Comparison of ENCODE assay signal across 13 cellular contexts in the genomic region with DNA sequence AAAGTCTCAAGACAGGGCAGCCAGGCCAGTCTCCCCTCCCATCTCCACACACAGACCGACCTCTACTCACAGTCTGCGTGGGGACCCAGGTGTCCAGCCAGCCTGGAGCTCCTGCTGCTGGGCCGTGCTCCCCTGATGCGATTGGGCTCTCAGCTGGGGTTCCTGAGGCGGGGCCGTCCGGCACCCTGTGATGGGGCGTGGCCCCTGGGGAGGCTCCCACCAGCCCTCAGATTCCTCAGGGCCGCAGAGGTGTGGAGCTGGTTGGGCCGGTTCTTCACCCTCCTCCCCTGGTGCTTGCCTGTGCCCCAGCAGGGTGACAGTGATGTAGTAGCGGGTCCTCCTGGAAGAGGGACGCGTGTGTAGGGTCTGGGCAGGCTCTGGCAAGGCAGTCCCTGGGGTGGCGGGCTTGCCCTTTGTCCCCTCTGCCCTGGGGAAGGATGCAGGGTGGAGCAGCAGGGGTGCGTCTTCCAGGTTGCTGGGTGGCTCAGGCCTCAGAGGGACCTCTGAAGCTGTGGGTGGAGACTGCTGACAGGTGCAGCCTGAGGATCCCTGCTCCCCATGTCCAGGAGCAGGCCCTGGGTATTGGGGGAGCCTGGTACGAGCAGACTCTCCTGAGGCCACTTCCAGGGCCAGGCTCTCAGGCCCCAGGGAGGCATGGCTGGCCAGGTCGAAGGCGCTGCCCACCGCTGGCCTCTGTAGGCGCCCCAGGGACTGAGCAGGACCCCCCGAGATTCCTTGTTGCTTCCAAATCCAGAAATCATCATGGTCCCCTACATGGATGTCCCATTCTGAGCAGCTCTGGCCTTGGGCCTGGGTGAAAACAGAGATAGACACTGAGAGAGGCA. TPM values are rescaled to one million over a fixed set of nuclear protein-coding genes. Genes with fewer than 3 reads are reported as not detected.
A peak's percentile ranks its signal among the peaks of the same experiment; 100 is the strongest.
DNase-seq lines count a peak whose midpoint lies in the region; ATAC-seq and TF ChIP-seq lines count a peak whose summit lies in the region.
"Had no signal": no experiment of that assay in that cellular context is flagged by ENCODE, and none has a peak within 500 bp of the region (broad histone marks: within the 10 kb centered on the region; RNA-seq: fewer than 3 reads in every experiment).

A gene with protein sequence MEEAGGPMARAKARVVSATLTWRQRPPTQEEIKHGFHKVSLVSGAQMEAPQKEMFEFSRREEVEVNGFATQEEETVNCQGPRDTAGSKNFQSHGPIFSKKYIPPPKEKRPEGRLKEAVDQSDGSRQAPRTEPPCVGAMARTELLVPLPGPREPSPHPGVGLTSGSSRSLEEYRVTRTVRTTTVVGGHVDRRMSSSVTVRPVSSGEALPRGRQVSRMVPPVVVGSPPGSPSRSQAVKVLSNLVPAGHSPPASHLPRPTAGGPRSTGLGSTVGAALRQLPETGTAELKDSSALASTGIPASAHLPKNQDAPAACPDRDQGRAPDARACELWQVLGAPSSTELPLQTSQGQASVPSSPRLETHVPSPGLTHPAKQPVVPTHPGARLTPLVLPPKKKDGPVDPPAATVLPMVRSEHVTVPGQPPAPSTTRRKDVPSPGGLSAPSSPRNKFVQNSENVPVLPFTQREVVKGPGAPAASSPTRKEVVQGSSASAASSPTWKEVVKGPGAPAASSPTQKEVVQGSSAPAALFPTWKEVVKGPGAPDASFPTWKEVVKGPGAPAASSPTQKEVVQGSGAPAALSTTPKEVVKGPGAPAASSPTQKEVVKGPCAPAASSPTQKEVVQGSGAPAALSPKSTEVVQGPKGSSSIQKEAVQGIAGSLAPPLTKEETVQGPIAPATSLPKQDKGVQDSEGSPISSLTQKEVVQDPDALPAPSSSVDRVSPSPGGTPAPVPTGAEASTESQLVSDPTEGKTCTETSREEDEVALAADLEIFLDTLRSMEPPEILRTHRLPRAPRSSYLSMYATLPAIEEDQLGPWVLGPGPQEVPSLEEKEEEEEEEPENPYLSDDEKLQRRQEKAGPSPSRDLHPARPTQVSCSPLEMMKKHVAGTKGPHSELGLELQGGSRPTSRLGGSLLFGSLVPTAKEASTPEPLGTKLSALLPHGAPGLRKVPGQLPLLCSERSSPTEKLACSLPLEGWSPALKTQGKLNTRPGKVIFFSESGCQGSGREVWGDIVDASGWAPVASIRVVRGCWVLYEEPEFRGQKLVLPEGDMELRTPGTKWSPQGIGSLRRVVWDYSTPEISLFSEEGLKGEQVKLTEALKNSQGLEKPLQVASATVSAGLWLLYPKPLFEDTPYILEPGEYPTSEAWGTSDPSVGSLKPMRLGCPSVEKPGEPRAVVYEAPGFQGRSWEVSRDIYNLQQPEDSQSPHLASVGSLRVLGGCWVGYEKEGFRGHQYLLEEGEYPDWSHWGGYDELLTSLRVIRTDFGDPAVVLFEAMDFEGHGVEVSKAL (N-terminal part only) (minus strand): TSS at position 155 of the 845 bp plus-strand sequence. CDS start 7,473 bp downstream, outside the sequence.

- CTCF ChIA-PET in HEK293 (lab: Yijun Ruan, JAX), result interaction anchor here (0.6 to 4.2 kb wide), 6 partner anchors 10 to 65 kb away, joined by 3 to 26 read pairs (median 4); no protein-coding TSS in a partner anchor
- CTCF ChIA-PET in activated CD8-positive, alpha-beta memory T cell treated with anti-CD3 and anti-CD28 coated beads, Interleukin-2, amount 10 ng/mL, durations not matched to agents 7 days and 5 days (lab: Charles Lee), result interaction anchor here (0.9 to 2.3 kb wide), 6 partner anchors 10 to 63 kb away, joined by 3 to 15 read pairs (median 4); no protein-coding TSS in a partner anchor

- H3K36me3 ChIP-seq in HEK293 (ENCODE audit: control insufficient read depth in 2 of 2, insufficient read depth in 1 of 2, low read length in 2 of 2) (no peaks in the 10 kb centered on the region), RWPE2 (ENCODE audit: low read depth) (no peaks in the 10 kb centered on the region)

- peak; percentile 62 for ATAC-seq in RWPE2 (ENCODE audit: low read depth)
- ATAC-seq in stimulated activated effector memory CD8-positive, alpha-beta T cell treated with anti-CD3 and anti-CD28 coated beads, Interleukin-12 subunit alpha, Interleukin-12 subunit beta, amount 100 ng/mL, for 72 hours, result no peak
- ATAC-seq in activated CD8-positive, alpha-beta memory T cell treated with anti-CD3 and anti-CD28 coated beads, Interleukin-2, amount 10 ng/mL, durations not matched to agents 7 days and 5 days, result no peak
- ATAC-seq: left lobe of liver, Right ventricle myocardium inferior had no signal

- no peaks in the 10 kb centered on the region for H3K4me1 ChIP-seq in HEK293 (ENCODE audit: control insufficient read depth, insufficient read depth, low read length)
- H3K4me1 ChIP-seq in RWPE2 (ENCODE audit: insufficient read depth, poor library complexity, severe bottlenecking), result peaks cover 64% of the 10 kb centered on the region

- DNase-seq in RWPE2 (ENCODE audit: low spot score), result peak; percentile 85
- peak; percentile 38 for DNase-seq in kidney tubule cell (ENCODE audit: low spot score)
- no peak for DNase-seq in stimulated activated effector memory CD8-positive, alpha-beta T cell treated with anti-CD3 and anti-CD28 coated beads, Interleukin-12 subunit alpha, Interleukin-12 subunit beta, amount 100 ng/mL, for 72 hours (ENCODE audit: low spot score in 2 of 2)
- DNase-seq in NOMO-1 treated with DMSO at 0.1 percent for 48 hours (lab: John Stamatoyannopoulos, UW; ENCODE audit: unreplicated experiment), result no peak
- no peak for DNase-seq in GM10266 (ENCODE audit: extremely low spot score)
- DNase-seq in activated CD8-positive, alpha-beta memory T cell treated with anti-CD3 and anti-CD28 coated beads, Interleukin-2, amount 10 ng/mL, durations not matched to agents 7 days and 5 days, result no peak
- DNase-seq: amniotic stem cell; CD4-positive, alpha-beta memory T cell; stimulated activated CD4-positive, alpha-beta T cell treated with anti-CD3 and anti-CD28 coated beads, Interleukin-4, amount 100 ng/mL, for 1 hour; stimulated activated naive CD4-positive, alpha-beta T cell treated with Interleukin-2 at 50 U/mL for 16 hours had no signal

- H3K4me3 ChIP-seq in HEK293 (ENCODE audit: low read depth, low read length) (no peak within 1 kb of the TSS), RWPE2 (ENCODE audit: severe bottlenecking) (peak within 1 kb of the TSS; percentile 27)

- peak within 1 kb of the TSS; percentile 79 for H3K27ac Mint-ChIP-seq in stimulated activated effector memory CD8-positive, alpha-beta T cell treated with anti-CD3 and anti-CD28 coated beads, Interleukin-12 subunit alpha, Interleukin-12 subunit beta, amount 100 ng/mL, for 72 hours
- no peak within 1 kb of the TSS for H3K27ac Mint-ChIP-seq in activated CD8-positive, alpha-beta memory T cell treated with anti-CD3 and anti-CD28 coated beads, Interleukin-2, amount 10 ng/mL, durations not matched to agents 7 days and 5 days
- H3K27ac Mint-ChIP-seq: CD4-positive, alpha-beta memory T cell had no signal

- TF ChIP-seq CTCF in HEK293 (tag by site-specific recombination; IDR thresholded peaks at IDR 0.05) (no peak), RWPE2 (IDR thresholded peaks at IDR 0.05; ENCODE audit: poor library complexity, severe bottlenecking) (no peak), GM10266 (IDR thresholded peaks at IDR 0.05; ENCODE audit: control insufficient read depth, insufficient read depth, low read depth, missing control alignments) (no peak)

- POLR2A ChIA-PET in HEK293 (lab: Yijun Ruan, JAX), result no interaction called here

- H3K9me3 ChIP-seq in HEK293 (ENCODE audit: control insufficient read depth, insufficient read depth, low read depth, low read length) (no peaks in the 10 kb centered on the region), RWPE2 (ENCODE audit: severe bottlenecking) (no peaks in the 10 kb centered on the region)

- no peak within 1 kb of the TSS for H3K4me3 Mint-ChIP-seq in stimulated activated effector memory CD8-positive, alpha-beta T cell treated with anti-CD3 and anti-CD28 coated beads, Interleukin-12 subunit alpha, Interleukin-12 subunit beta, amount 100 ng/mL, for 72 hours
- H3K4me3 Mint-ChIP-seq in activated CD8-positive, alpha-beta memory T cell treated with anti-CD3 and anti-CD28 coated beads, Interleukin-2, amount 10 ng/mL, durations not matched to agents 7 days and 5 days, result no peak within 1 kb of the TSS
- H3K4me3 Mint-ChIP-seq: CD4-positive, alpha-beta memory T cell had no signal

- no peaks in the 10 kb centered on the region for H3K27me3 ChIP-seq in RWPE2 (ENCODE audit: insufficient read depth, poor library complexity, severe bottlenecking)

- H3K27ac ChIP-seq in HEK293 (ENCODE audit: extremely low read depth, low read depth, low read length), result no peak within 1 kb of the TSS
- H3K27ac ChIP-seq in RWPE2 (ENCODE audit: poor library complexity, severe bottlenecking), result peak within 1 kb of the TSS; percentile 85

- H3K27me3 Mint-ChIP-seq in activated CD8-positive, alpha-beta memory T cell treated with anti-CD3 and anti-CD28 coated beads, Interleukin-2, amount 10 ng/mL, durations not matched to agents 7 days and 5 days, result no peaks in the 10 kb centered on the region
- H3K27me3 Mint-ChIP-seq: CD4-positive, alpha-beta memory T cell had no signal

- no peaks in the 10 kb centered on the region for H3K36me3 Mint-ChIP-seq in stimulated activated effector memory CD8-positive, alpha-beta T cell treated with anti-CD3 and anti-CD28 coated beads, Interleukin-12 subunit alpha, Interleukin-12 subunit beta, amount 100 ng/mL, for 72 hours
- H3K36me3 Mint-ChIP-seq in activated CD8-positive, alpha-beta memory T cell treated with anti-CD3 and anti-CD28 coated beads, Interleukin-2, amount 10 ng/mL, durations not matched to agents 7 days and 5 days, result no peaks in the 10 kb centered on the region
- H3K36me3 Mint-ChIP-seq: CD4-positive, alpha-beta memory T cell had no signal

- H3K9me3 Mint-ChIP-seq in stimulated activated effector memory CD8-positive, alpha-beta T cell treated with anti-CD3 and anti-CD28 coated beads, Interleukin-12 subunit alpha, Interleukin-12 subunit beta, amount 100 ng/mL, for 72 hours, result no peaks in the 10 kb centered on the region
- H3K9me3 Mint-ChIP-seq in activated CD8-positive, alpha-beta memory T cell treated with anti-CD3 and anti-CD28 coated beads, Interleukin-2, amount 10 ng/mL, durations not matched to agents 7 days and 5 days (ENCODE audit: low read depth), result no peaks in the 10 kb centered on the region
- H3K9me3 Mint-ChIP-seq: CD4-positive, alpha-beta memory T cell had no signal

- peaks cover 20% of the 10 kb centered on the region for H3K4me1 Mint-ChIP-seq in stimulated activated effector memory CD8-positive, alpha-beta T cell treated with anti-CD3 and anti-CD28 coated beads, Interleukin-12 subunit alpha, Interleukin-12 subunit beta, amount 100 ng/mL, for 72 hours
- peaks cover 22% of the 10 kb centered on the region for H3K4me1 Mint-ChIP-seq in activated CD8-positive, alpha-beta memory T cell treated with anti-CD3 and anti-CD28 coated beads, Interleukin-2, amount 10 ng/mL, durations not matched to agents 7 days and 5 days

RNA-seq across cellular contexts. Expression of the gene that starts here (rescaled TPM):
- total RNA-seq in activated CD8-positive, alpha-beta memory T cell treated with anti-CD3 and anti-CD28 coated beads, Interleukin-2, amount 10 ng/mL, durations not matched to agents 7 days and 5 days, result 1 to 10 TPM; 5.7 to 8.6 TPM
- total RNA-seq: Right ventricle myocardium inferior had no signal

Comparison
In these comparisons a context has a peak if more than half of its experiments do, and no peak if none do; other contexts are left out.
1. DNase-seq: peak in RWPE2 (single experiment) and kidney tubule cell (single experiment); none in stimulated activated effector memory CD8-positive, alpha-beta T cell treated with anti-CD3 and anti-CD28 coated beads, Interleukin-12 subunit alpha, Interleukin-12 subunit beta, amount 100 ng/mL, for 72 hours (0 of 2), NOMO-1 treated with DMSO at 0.1 percent for 48 hours (single experiment), GM10266 (single experiment) and activated CD8-positive, alpha-beta memory T cell treated with anti-CD3 and anti-CD28 coated beads, Interleukin-2, amount 10 ng/mL, durations not matched to agents 7 days and 5 days (single experiment).